Comparison of ENCODE assay signal across 25 cellular contexts in the genomic region with DNA sequence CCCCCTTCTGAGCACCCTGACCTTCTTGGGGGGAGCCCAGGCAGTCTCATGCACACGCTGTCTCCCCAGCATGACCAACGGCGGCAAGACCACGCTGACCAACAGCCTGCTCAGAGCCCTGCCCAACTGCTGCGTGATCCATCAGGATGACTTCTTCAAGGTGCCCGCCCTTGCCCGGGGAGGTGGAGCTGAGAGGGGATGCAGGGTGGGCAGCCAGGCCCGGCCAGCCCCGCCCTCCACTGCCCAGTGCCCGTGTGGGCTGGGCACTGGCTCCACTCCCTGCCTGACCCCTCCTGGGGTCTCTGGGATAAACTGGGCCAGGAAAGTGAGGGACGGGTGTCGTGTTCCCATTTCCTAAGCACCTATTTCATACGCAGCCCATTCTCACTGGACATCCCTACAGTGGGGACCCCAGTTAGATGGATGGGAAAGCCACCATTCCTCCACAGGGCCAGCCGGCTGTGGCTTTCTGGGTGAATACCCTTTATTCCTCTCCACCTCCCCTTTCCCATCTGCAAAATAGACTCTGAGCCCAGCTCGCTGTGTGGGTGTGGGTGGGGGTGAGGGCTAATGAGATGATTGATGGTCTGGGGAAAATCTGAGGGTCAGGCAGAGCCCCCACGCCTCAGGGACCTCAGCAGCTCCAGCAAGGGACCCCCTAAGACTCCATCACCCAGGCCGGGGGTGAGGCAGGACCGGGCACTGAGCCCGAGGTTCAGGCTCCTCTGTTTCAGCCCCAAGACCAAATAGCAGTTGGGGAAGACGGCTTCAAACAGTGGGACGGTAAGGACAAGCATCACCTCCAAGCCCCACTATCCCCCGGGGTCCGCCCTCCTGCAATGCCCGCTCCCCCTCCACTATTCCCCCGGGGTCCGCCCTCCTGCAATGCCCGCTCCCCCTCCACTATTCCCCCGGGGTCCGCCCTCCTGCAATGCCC. TPM values are rescaled to one million over a fixed set of nuclear protein-coding genes. Genes with fewer than 3 reads are reported as not detected.
"Had no signal": no experiment of that assay in that cellular context is flagged by ENCODE, and none has a peak within 500 bp of the region (broad histone marks: within the 10 kb centered on the region; RNA-seq: fewer than 3 reads in every experiment).

No MANE protein-coding gene starts in this region.

- H3K36me3 ChIP-seq: neural progenitor cell, pancreas, right lobe of liver, stomach had no signal

- H3K27me3 ChIP-seq: right lobe of liver had no signal

- H3K4me3 ChIP-seq: coronary artery, lung, neural progenitor cell, pancreas, right lobe of liver, stomach had no signal

- DNase-seq: effector CD8-positive, alpha-beta T cell; foreskin melanocyte; heart right ventricle; hypothalamus; kidney glomerular epithelial cell; mesenchymal stem cell; midbrain; occipital lobe; pancreas; right lobe of liver; stimulated activated CD4-positive, alpha-beta T cell treated with anti-CD3 and anti-CD28 coated beads, Interleukin-4, amount 100 ng/mL, for 1 hour; stimulated activated CD8-positive, alpha-beta memory T cell treated with anti-CD3 and anti-CD28 coated beads, Interleukin-4, amount 100 ng/mL, for 48 hours; stimulated activated naive CD4-positive, alpha-beta T cell; stomach; trophoblast cell had no signal

- H3K27ac ChIP-seq: coronary artery, neural progenitor cell, pancreas, right lobe of liver, stomach had no signal

- ATAC-seq: left lobe of liver; natural killer cell treated with Interleukin-12 subunit alpha and Interleukin-12 subunit beta and Interleukin-15 and Interleukin-18, amount 100 ng/mL, for 72 hours; pancreas had no signal

- H3K9me3 ChIP-seq: heart right ventricle, pancreas, right lobe of liver, stomach had no signal

- H3K4me1 ChIP-seq: neural progenitor cell, right lobe of liver had no signal

RNA-seq across cellular contexts. Expression of gene NMRK2, which starts 3.9 kb away (rescaled TPM):
- total RNA-seq: chondrocyte; dermis microvascular lymphatic vessel endothelial cell; glomerular endothelial cell; left lobe of liver; natural killer cell treated with Interleukin-12 subunit alpha and Interleukin-12 subunit beta and Interleukin-15 and Interleukin-18, amount 100 ng/mL, for 72 hours; occipital lobe; renal cortical epithelial cell had no signal

RNA-seq across cellular contexts. Expression of gene ATCAY, which starts 56.3 kb away (rescaled TPM):
- total RNA-seq: chondrocyte; dermis microvascular lymphatic vessel endothelial cell; glomerular endothelial cell; heart right ventricle; left lobe of liver; natural killer cell treated with Interleukin-12 subunit alpha and Interleukin-12 subunit beta and Interleukin-15 and Interleukin-18, amount 100 ng/mL, for 72 hours; renal cortical epithelial cell; right lobe of liver had no signal
- polyA plus RNA-seq: esophagus, heart right ventricle had no signal
